In genomic region chr3:55854395-55854994, GRCh38 we compare ENCODE assay signal across 14 cellular contexts.
"Had no signal": no experiment of that assay in that cellular context is flagged by ENCODE, and none has a peak within 500 bp of the region (broad histone marks: within the 10 kb centered on the region; RNA-seq: fewer than 3 reads in every experiment).

No MANE protein-coding gene starts in this region.

- H3K27ac ChIP-seq: gastrocnemius medialis, lower lobe of right lung, parathyroid adenoma, skin epidermis, stomach, thoracic aorta had no signal

- FAIRE-seq: bronchial epithelial cell had no signal

- H3K4me3 ChIP-seq: gastrocnemius medialis, lower lobe of right lung, skin epidermis, stomach, thoracic aorta had no signal

- H3K4me3 Mint-ChIP-seq: activated naive CD8-positive, alpha-beta T cell treated with anti-CD3 and anti-CD28 coated beads, Interleukin-2, amount 10 ng/mL, durations not matched to agents 7 days and 5 days; activated T-cell treated with anti-CD3 and anti-CD28 coated beads, Interleukin-2, amount 50 U/mL, for 72 hours had no signal

- H3K27me3 ChIP-seq: gastrocnemius medialis, stomach had no signal

- DNase-seq: activated CD4-positive, alpha-beta T cell treated with anti-CD3 and anti-CD28 coated beads for 1 hour; activated CD4-positive, alpha-beta T cell treated with anti-CD3 and anti-CD28 coated beads, Interleukin-2, amount 50 U/mL, for 48 hours; activated naive CD8-positive, alpha-beta T cell treated with anti-CD3 and anti-CD28 coated beads, Interleukin-2, amount 10 ng/mL, durations not matched to agents 7 days and 5 days; activated T-cell treated with anti-CD3 and anti-CD28 coated beads, Interleukin-2, amount 50 U/mL, for 72 hours; aorta; gastrocnemius medialis; lower lobe of right lung; stimulated activated CD4-positive, alpha-beta T cell treated with anti-CD3 and anti-CD28 coated beads, Interleukin-4, amount 100 ng/mL, for 4 hours; stomach; SW 1271 had no signal

- H3K9ac ChIP-seq: parathyroid adenoma had no signal

- H3K36me3 Mint-ChIP-seq: activated naive CD8-positive, alpha-beta T cell treated with anti-CD3 and anti-CD28 coated beads, Interleukin-2, amount 10 ng/mL, durations not matched to agents 7 days and 5 days had no signal

- H3K27ac Mint-ChIP-seq: activated naive CD8-positive, alpha-beta T cell treated with anti-CD3 and anti-CD28 coated beads, Interleukin-2, amount 10 ng/mL, durations not matched to agents 7 days and 5 days; activated T-cell treated with anti-CD3 and anti-CD28 coated beads, Interleukin-2, amount 50 U/mL, for 72 hours had no signal

- H3K4me1 Mint-ChIP-seq: activated naive CD8-positive, alpha-beta T cell treated with anti-CD3 and anti-CD28 coated beads, Interleukin-2, amount 10 ng/mL, durations not matched to agents 7 days and 5 days had no signal

- H3K79me2 ChIP-seq: parathyroid adenoma had no signal

- H3K36me3 ChIP-seq: gastrocnemius medialis, lower lobe of right lung, stomach, thoracic aorta had no signal

- H3K4me1 ChIP-seq: gastrocnemius medialis, lower lobe of right lung, parathyroid adenoma, stomach had no signal

- H3K27me3 Mint-ChIP-seq: activated naive CD8-positive, alpha-beta T cell treated with anti-CD3 and anti-CD28 coated beads, Interleukin-2, amount 10 ng/mL, durations not matched to agents 7 days and 5 days had no signal
